ENCODE assay signal across 8 cellular contexts in genomic region chr6:159174263-159174974, GRCh38. TPM values are rescaled to one million over a fixed set of nuclear protein-coding genes. Genes with fewer than 3 reads are reported as not detected.
DNase-seq lines count a peak whose midpoint lies in the region; ATAC-seq and TF ChIP-seq lines count a peak whose summit lies in the region.

No MANE protein-coding gene starts in this region.

- H3K27me3 Mint-ChIP-seq in activated T-helper 17 cell treated with anti-CD3 and anti-CD28 coated beads, Interleukin-2, amount 50 U/mL, for 72 hours = peaks cover 42% of the 10 kb centered on the region

- H3K4me1 ChIP-seq in neutrophil (ENCODE audit: control insufficient read depth in 1 of 2, insufficient read depth in 1 of 2, low read depth in 1 of 2, low read length in 1 of 2) (peaks cover 0 to 6% of the 10 kb centered on the region in 2 experiments), tibial artery (peaks cover 0 to 24% (median 19%) of the 10 kb centered on the region in 4 donors)

- no peaks in the 10 kb centered on the region for H3K36me3 Mint-ChIP-seq in activated T-helper 17 cell treated with anti-CD3 and anti-CD28 coated beads, Interleukin-2, amount 50 U/mL, for 72 hours (ENCODE audit: low read depth)

- H3K27ac ChIP-seq in neutrophil (no peak overlapping the region), tibial artery (no peak overlapping the region)

- peak overlapping the region; percentile 7 for H3K4me3 Mint-ChIP-seq in activated T-helper 17 cell treated with anti-CD3 and anti-CD28 coated beads, Interleukin-2, amount 50 U/mL, for 72 hours

- H3K4me1 Mint-ChIP-seq in activated T-helper 17 cell treated with anti-CD3 and anti-CD28 coated beads, Interleukin-2, amount 50 U/mL, for 72 hours = peaks cover 8% of the 10 kb centered on the region

- no peaks in the 10 kb centered on the region for H3K9me3 Mint-ChIP-seq in activated T-helper 17 cell treated with anti-CD3 and anti-CD28 coated beads, Interleukin-2, amount 50 U/mL, for 72 hours

- H3K27me3 ChIP-seq in neutrophil (peaks cover 84% of the 10 kb centered on the region), tibial artery (peaks cover 0 to 25% of the 10 kb centered on the region in 2 donors)

- no peaks in the 10 kb centered on the region for H3K36me3 ChIP-seq in neutrophil
- no peaks in the 10 kb centered on the region for H3K36me3 ChIP-seq in tibial artery

- no peak overlapping the region for H3K4me3 ChIP-seq in fibroblast of pulmonary artery (replicated peaks; ENCODE audit: low read depth, low read length)
- no peak overlapping the region for H3K4me3 ChIP-seq in neutrophil (ENCODE audit: low read depth in 1 of 2, low read length in 1 of 2)
- H3K4me3 ChIP-seq in tibial artery = no peak overlapping the region

- TF ChIP-seq CTCF in GM20000 (IDR thresholded peaks at IDR 0.05; ENCODE audit: extremely low read depth, missing control alignments) (peak; percentile 97), fibroblast of pulmonary artery (IDR thresholded peaks at IDR 0.05; ENCODE audit: low read length, missing control alignments) (peak; percentile 100), neutrophil (IDR thresholded peaks at IDR 0.05) (peak; percentile 48), tibial artery (IDR thresholded peaks at IDR 0.05) (peak; percentile 82 to 96)

- intact Hi-C loops in tibial artery (cut with DNase I; ENCODE audit: low total_unique reads) = loop anchor here (5.0 kb wide), 1 partner anchor 288 kb away; no protein-coding TSS in a partner anchor

- peak; percentile 44 for DNase-seq in COLO829 (ENCODE audit: low spot score)
- peak; percentile 80 for DNase-seq in GM20000 (ENCODE audit: low spot score)
- peak; percentile 74 for DNase-seq in HuH-7.5 (ENCODE audit: low spot score)
- DNase-seq in RPMI7951 (ENCODE audit: low read depth) = peak; percentile 60
- peak; percentile 78 for DNase-seq in fibroblast of pulmonary artery (ENCODE audit: low read depth)
- DNase-seq in tibial artery = peak; percentile 65 to 77

- ATAC-seq in activated T-helper 17 cell treated with anti-CD3 and anti-CD28 coated beads, Interleukin-2, amount 50 U/mL, for 72 hours (replicated peaks) = peak; percentile 79

- H3K9me3 ChIP-seq in neutrophil (no peaks in the 10 kb centered on the region), tibial artery (no peaks in the 10 kb centered on the region)

- no peak overlapping the region for H3K27ac Mint-ChIP-seq in activated T-helper 17 cell treated with anti-CD3 and anti-CD28 coated beads, Interleukin-2, amount 50 U/mL, for 72 hours

RNA-seq across cellular contexts. Expression of gene FNDC1, which starts 5.2 kb away (rescaled TPM):
- total RNA-seq in RPMI7951 (2014; rRNA removed; shearing (Covaris generic)) = not detected in 2 replicates
- not detected for total RNA-seq in activated T-helper 17 cell treated with anti-CD3 and anti-CD28 coated beads, Interleukin-2, amount 50 U/mL, for 72 hours

Comparison
In these comparisons a context has a peak if more than half of its experiments do, and no peak if none do; other contexts are left out.
1. CTCF ChIP-seq: peak in every context shown above with its lines; median percentile 100 in fibroblast of pulmonary artery; 97 in GM20000; 89 in tibial artery; 48 in neutrophil.